Comparison of ENCODE assay signal across 22 cellular contexts in the genomic region with DNA sequence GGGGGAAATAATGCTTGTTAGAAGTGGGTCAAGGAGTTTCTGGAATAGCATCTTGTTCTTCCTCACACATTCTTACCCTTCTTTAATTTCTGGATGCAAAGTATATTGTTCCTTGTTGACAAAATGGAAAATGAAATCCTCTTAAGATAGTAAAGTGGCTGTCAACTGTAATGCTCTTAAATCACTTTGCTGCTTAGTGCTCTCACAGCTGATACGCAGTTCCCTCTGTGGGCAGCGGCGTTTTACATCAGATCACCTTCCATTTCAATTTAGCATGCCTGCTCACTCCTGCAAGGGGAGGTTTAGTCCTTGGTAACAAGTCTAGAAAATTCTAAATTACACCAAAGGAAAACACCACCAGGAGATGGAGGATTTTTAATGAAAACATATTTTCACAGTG.
DNase-seq lines count a peak whose midpoint lies in the region.
"Had no signal": no experiment of that assay in that cellular context is flagged by ENCODE, and none has a peak within 500 bp of the region (broad histone marks: within the 10 kb centered on the region; RNA-seq: fewer than 3 reads in every experiment).

No MANE protein-coding gene starts in this region.

- in situ Hi-C loops in G401 (cut with HindIII; ENCODE audit: low sequenced_read_pairs), result loop anchor here (25.0 kb wide), 1 partner anchor 142 kb away; no protein-coding TSS in a partner anchor
- in situ Hi-C loops in KBM-7 (cut with MboI; ENCODE audit: low pct_unique_long_range_greater_than_20kb, low sequenced_read_pairs), result no loop called here

- peaks cover 14% of the 10 kb centered on the region for H3K27me3 Mint-ChIP-seq in T-helper 2 cell treated with Interferon-gamma antibody and Interleukin-4, amounts not matched to agents 5 μg/mL and 100 μg/mL, for 36 hours (ENCODE audit: low read depth)
- H3K27me3 Mint-ChIP-seq: IgD-negative memory B cell had no signal

- DNase-seq in G401 (ENCODE audit: low spot score) (peak; percentile 64), NCI-H82 (lab: John Stamatoyannopoulos, UW) (peak; percentile 96), left kidney (ENCODE audit: low read depth, low spot score) (peak; percentile 62), retina (peak; percentile 18), KBM-7 (no peak), NCI-H146 (lab: John Stamatoyannopoulos, UW) (no peak)
- no peak for DNase-seq in T-helper 2 cell treated with Interferon-gamma antibody and Interleukin-4, amounts not matched to agents 5 μg/mL and 100 μg/mL, for 36 hours (ENCODE audit: low spot score)
- no peak for DNase-seq in activated effector memory CD4-positive, alpha-beta T cell treated with Interleukin-2 at 50 U/mL for 16 hours
- DNase-seq: AML-193; CD4-positive, alpha-beta memory T cell; COR-L47; DMS 273 treated with DMSO at 0.1 percent for 48 hours; DMS79; EL; GM23248; H7; NCI-H1048; NCI-H1694 treated with DMSO at 0.1 percent for 48 hours; NCI-H2081 treated with DMSO at 0.1 percent for 48 hours; NCI-H446 treated with DMSO at 0.1 percent for 48 hours; PC-3 had no signal

- H3K4me3 Mint-ChIP-seq in T-helper 2 cell treated with Interferon-gamma antibody and Interleukin-4, amounts not matched to agents 5 μg/mL and 100 μg/mL, for 36 hours, result no peak overlapping the region
- H3K4me3 Mint-ChIP-seq: CD4-positive, alpha-beta memory T cell; IgD-negative memory B cell had no signal

- no peaks in the 10 kb centered on the region for H3K36me3 Mint-ChIP-seq in T-helper 2 cell treated with Interferon-gamma antibody and Interleukin-4, amounts not matched to agents 5 μg/mL and 100 μg/mL, for 36 hours (ENCODE audit: low read depth)
- H3K36me3 Mint-ChIP-seq: CD4-positive, alpha-beta memory T cell; IgD-negative memory B cell had no signal

- no peaks in the 10 kb centered on the region for H3K9me3 Mint-ChIP-seq in T-helper 2 cell treated with Interferon-gamma antibody and Interleukin-4, amounts not matched to agents 5 μg/mL and 100 μg/mL, for 36 hours

- H3K27ac Mint-ChIP-seq in T-helper 2 cell treated with Interferon-gamma antibody and Interleukin-4, amounts not matched to agents 5 μg/mL and 100 μg/mL, for 36 hours, result no peak overlapping the region
- H3K27ac Mint-ChIP-seq: CD4-positive, alpha-beta memory T cell; IgD-negative memory B cell had no signal

- no peaks in the 10 kb centered on the region for H3K4me1 Mint-ChIP-seq in T-helper 2 cell treated with Interferon-gamma antibody and Interleukin-4, amounts not matched to agents 5 μg/mL and 100 μg/mL, for 36 hours (ENCODE audit: low read depth)
- H3K4me1 Mint-ChIP-seq: CD4-positive, alpha-beta memory T cell; IgD-negative memory B cell had no signal

Comparison
In these comparisons a context has a peak if more than half of its experiments do, and no peak if none do; other contexts are left out.
1. DNase-seq: peak in G401 (single experiment), NCI-H82 (single experiment), left kidney (single experiment) and retina (single experiment); none in KBM-7 (single experiment), T-helper 2 cell treated with Interferon-gamma antibody and Interleukin-4, amounts not matched to agents 5 μg/mL and 100 μg/mL, for 36 hours (single experiment), activated effector memory CD4-positive, alpha-beta T cell treated with Interleukin-2 at 50 U/mL for 16 hours (single experiment) and NCI-H146 (single experiment).